In the genomic region with DNA sequence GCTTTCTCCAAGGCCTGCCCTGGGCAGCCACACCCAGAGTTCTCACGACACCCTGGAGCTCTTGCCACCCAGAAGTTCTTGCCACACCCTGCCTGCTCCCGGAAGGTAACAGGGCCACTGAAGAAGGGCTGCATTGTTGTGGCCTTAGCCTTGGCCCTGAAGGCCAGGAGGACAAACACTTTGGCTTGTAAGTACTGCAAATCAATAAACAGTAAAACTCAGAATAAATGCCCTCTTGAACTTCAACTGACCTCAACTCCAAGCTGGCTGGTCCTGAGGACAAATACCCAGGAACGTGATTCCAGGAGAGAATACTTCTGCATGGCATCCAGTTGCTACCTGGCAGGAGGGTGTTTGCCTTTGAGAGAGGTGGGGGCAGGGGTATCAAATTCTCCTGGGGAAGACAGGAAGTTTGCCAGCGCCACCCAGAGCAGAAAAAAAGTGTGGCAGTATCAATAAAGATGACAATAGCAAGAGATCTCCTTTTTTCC, we compare ENCODE assay signal across 10 cellular contexts. TPM values are rescaled to one million over a fixed set of nuclear protein-coding genes. Genes with fewer than 3 reads are reported as not detected.
DNase-seq lines count a peak whose midpoint lies in the region; ATAC-seq, FAIRE-seq and TF ChIP-seq lines count a peak whose summit lies in the region.
"Had no signal": no experiment of that assay in that cellular context is flagged by ENCODE, and none has a peak within 500 bp of the region (broad histone marks: within the 10 kb centered on the region; RNA-seq: fewer than 3 reads in every experiment).

No MANE protein-coding gene starts in this region.

- peaks cover 10% of the 10 kb centered on the region for H3K9me3 Mint-ChIP-seq in nephron progenitor cell

- FAIRE-seq in H54 (lab: Jason Lieb, UNC) = no peak
- FAIRE-seq: colon had no signal

- no peaks in the 10 kb centered on the region for H3K27me3 Mint-ChIP-seq in nephron progenitor cell (ENCODE audit: low read depth, poor library complexity)
- H3K27me3 Mint-ChIP-seq: stimulated activated naive CD8-positive, alpha-beta T cell treated with anti-CD3 and anti-CD28 coated beads, Interleukin-15, amount 100 ng/mL, for 72 hours had no signal

- peaks cover 31% of the 10 kb centered on the region for H3K4me1 Mint-ChIP-seq in nephron progenitor cell

- peaks cover 7% of the 10 kb centered on the region for H3K36me3 Mint-ChIP-seq in nephron progenitor cell (ENCODE audit: low read depth)

- DNase-seq in H4 (ENCODE audit: low spot score) (peak; percentile 50), NCI-H2196 (lab: John Stamatoyannopoulos, UW; ENCODE audit: unreplicated experiment) (peak; percentile 83), choroid plexus epithelial cell (ENCODE audit: low read depth) (no peak), nephron progenitor cell (no peak), H54 (ENCODE audit: insufficient read length, low spot score) (no peak), GM10266 (ENCODE audit: extremely low spot score) (no peak)
- DNase-seq: stimulated activated naive CD8-positive, alpha-beta T cell treated with anti-CD3 and anti-CD28 coated beads, Interleukin-15, amount 100 ng/mL, for 72 hours had no signal

- H3K4me3 ChIP-seq in choroid plexus epithelial cell (ENCODE audit: low read depth, low read length) = no peak overlapping the region

- peak; percentile 4 for TF ChIP-seq CTCF in choroid plexus epithelial cell (conservative IDR thresholded peaks at IDR 0.05; ENCODE audit: low read depth, low read length)
- no peak for TF ChIP-seq CTCF in nephron progenitor cell (IDR thresholded peaks at IDR 0.05)
- TF ChIP-seq CTCF in GM10266 (IDR thresholded peaks at IDR 0.05; ENCODE audit: control insufficient read depth, insufficient read depth, low read depth, missing control alignments) = no peak

- H3K4me3 Mint-ChIP-seq in nephron progenitor cell = no peak overlapping the region
- H3K4me3 Mint-ChIP-seq: stimulated activated naive CD8-positive, alpha-beta T cell treated with anti-CD3 and anti-CD28 coated beads, Interleukin-15, amount 100 ng/mL, for 72 hours had no signal

- peak overlapping the region; percentile 70 for H3K27ac Mint-ChIP-seq in nephron progenitor cell
- H3K27ac Mint-ChIP-seq: stimulated activated naive CD8-positive, alpha-beta T cell treated with anti-CD3 and anti-CD28 coated beads, Interleukin-15, amount 100 ng/mL, for 72 hours had no signal

- no peak for ATAC-seq in GM18870 (IDR thresholded peaks at IDR 0.05; ENCODE audit: unreplicated experiment)
- no peak for ATAC-seq in HG03460 (IDR thresholded peaks at IDR 0.05; ENCODE audit: unreplicated experiment)
- ATAC-seq: stimulated activated naive CD8-positive, alpha-beta T cell treated with anti-CD3 and anti-CD28 coated beads, Interleukin-15, amount 100 ng/mL, for 72 hours had no signal

- TF ChIP-seq POLR2A in H54 (IDR thresholded peaks at IDR 0.05; ENCODE audit: low read depth, low read length) = no peak

RNA-seq across cellular contexts. Expression of a gene that starts 54.1 kb away (rescaled TPM):
- total RNA-seq in H4 (2014; rRNA removed; shearing (Covaris generic)) = 0.08 TPM in 1 of 2 replicates, not detected in the other

Comparison
In these comparisons a context has a peak if more than half of its experiments do, and no peak if none do; other contexts are left out.
1. DNase-seq: peak in H4 (single experiment) and NCI-H2196 (single experiment); none in choroid plexus epithelial cell (single experiment), nephron progenitor cell (single experiment), H54 (single experiment) and GM10266 (single experiment).